1 cellular context compared by ENCODE assay signal in genomic region chr9:16524078-16524477, GRCh38.
TF ChIP-seq lines count a peak whose summit lies in the region.

No MANE protein-coding gene starts in this region.

TF ChIP-seq in WTC11, 78 proteins besides CTCF, POLR2A, EP300 and RAD21 (continued from another document):
- TF ChIP-seq IRF1 (CRISPR knock-in tag; IDR thresholded peaks at IDR 0.05) (no peak), ZNF532 (CRISPR knock-in tag; IDR thresholded peaks at IDR 0.05; ENCODE audit: borderline replicate concordance) (no peak), ZNF512 (CRISPR knock-in tag; IDR thresholded peaks at IDR 0.05; ENCODE audit: borderline replicate concordance) (no peak), ZNF423 (CRISPR knock-in tag; IDR thresholded peaks at IDR 0.05) (no peak), HMGA2 (CRISPR knock-in tag; IDR thresholded peaks at IDR 0.05) (no peak)
- TF ChIP-seq, protein P1, sequence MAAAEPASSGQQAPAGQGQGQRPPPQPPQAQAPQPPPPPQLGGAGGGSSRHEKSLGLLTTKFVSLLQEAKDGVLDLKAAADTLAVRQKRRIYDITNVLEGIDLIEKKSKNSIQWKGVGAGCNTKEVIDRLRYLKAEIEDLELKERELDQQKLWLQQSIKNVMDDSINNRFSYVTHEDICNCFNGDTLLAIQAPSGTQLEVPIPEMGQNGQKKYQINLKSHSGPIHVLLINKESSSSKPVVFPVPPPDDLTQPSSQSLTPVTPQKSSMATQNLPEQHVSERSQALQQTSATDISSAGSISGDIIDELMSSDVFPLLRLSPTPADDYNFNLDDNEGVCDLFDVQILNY (CRISPR knock-in tag; IDR thresholded peaks at IDR 0.05), result no peak
